Comparison of ENCODE assay signal across 24 cellular contexts in genomic region chr15:70502576-70502975, GRCh38.
DNase-seq lines count a peak whose midpoint lies in the region; ATAC-seq and TF ChIP-seq lines count a peak whose summit lies in the region.
"Had no signal": no experiment of that assay in that cellular context is flagged by ENCODE, and none has a peak within 500 bp of the region (broad histone marks: within the 10 kb centered on the region; RNA-seq: fewer than 3 reads in every experiment).

No MANE protein-coding gene starts in this region.

- peak overlapping the region; percentile 59 to 77 for H3K4me3 Mint-ChIP-seq in activated T-cell treated with anti-CD3 and anti-CD28 coated beads, Interleukin-2, amount 50 U/mL, for 72 hours
- no peak overlapping the region for H3K4me3 Mint-ChIP-seq in activated T-cell treated with anti-CD3 and anti-CD28 coated beads, Interleukin-2, amount 50 U/mL, for 4 hours
- peak overlapping the region; percentile 12 for H3K4me3 Mint-ChIP-seq in activated T-helper 1 cell treated with anti-CD3 and anti-CD28 coated beads, Interleukin-12 subunit alpha, Interleukin-12 subunit beta, Interleukin-2, Interleukin-4 antibody, amounts not matched to agents 30 ng/mL and 10 ng/mL and 1 ng/mL, durations not matched to agents 14 hours and 24 hours and 36 hours

- POLR2A ChIA-PET in HEK293 (lab: Yijun Ruan, JAX) = no interaction called here

- H3K9me3 Mint-ChIP-seq in activated T-cell treated with anti-CD3 and anti-CD28 coated beads, Interleukin-2, amount 50 U/mL, for 72 hours = no peaks in the 10 kb centered on the region
- peaks cover 4% of the 10 kb centered on the region for H3K9me3 Mint-ChIP-seq in activated T-cell treated with anti-CD3 and anti-CD28 coated beads, Interleukin-2, amount 50 U/mL, for 4 hours
- H3K9me3 Mint-ChIP-seq in activated T-helper 1 cell treated with anti-CD3 and anti-CD28 coated beads, Interleukin-12 subunit alpha, Interleukin-12 subunit beta, Interleukin-2, Interleukin-4 antibody, amounts not matched to agents 30 ng/mL and 10 ng/mL and 1 ng/mL, durations not matched to agents 14 hours and 24 hours and 36 hours = no peaks in the 10 kb centered on the region

- intact Hi-C loops in activated T-helper 1 cell treated with anti-CD3 and anti-CD28 coated beads, Interleukin-12 subunit alpha, Interleukin-12 subunit beta, Interleukin-2, Interleukin-4 antibody, amounts not matched to agents 30 ng/mL and 10 ng/mL and 1 ng/mL, durations not matched to agents 14 hours and 24 hours and 36 hours (cut with micrococcal nuclease) = no loop called here
- intact Hi-C loops in posterior vena cava (cut with DNase I) = no loop called here

- CTCF ChIA-PET in HEK293 (lab: Yijun Ruan, JAX) = interaction anchor here (0.6 to 18.0 kb wide), 5 partner anchors 8 to 82 kb away, joined by 3 to 181 read pairs (median 5); no protein-coding TSS in a partner anchor

- H3K27me3 Mint-ChIP-seq in activated T-cell treated with anti-CD3 and anti-CD28 coated beads, Interleukin-2, amount 50 U/mL, for 72 hours (ENCODE audit: low read depth) = peaks cover 5% of the 10 kb centered on the region
- H3K27me3 Mint-ChIP-seq in activated T-cell treated with anti-CD3 and anti-CD28 coated beads, Interleukin-2, amount 50 U/mL, for 4 hours (ENCODE audit: low read depth) = no peaks in the 10 kb centered on the region
- H3K27me3 Mint-ChIP-seq in activated T-helper 1 cell treated with anti-CD3 and anti-CD28 coated beads, Interleukin-12 subunit alpha, Interleukin-12 subunit beta, Interleukin-2, Interleukin-4 antibody, amounts not matched to agents 30 ng/mL and 10 ng/mL and 1 ng/mL, durations not matched to agents 14 hours and 24 hours and 36 hours (ENCODE audit: insufficient read depth) = peaks cover 15% of the 10 kb centered on the region

- no peak for DNase-seq in activated T-cell treated with anti-CD3 and anti-CD28 coated beads, Interleukin-2, amount 50 U/mL, for 72 hours
- no peak for DNase-seq in activated T-cell treated with anti-CD3 and anti-CD28 coated beads, Interleukin-2, amount 50 U/mL, for 4 hours
- DNase-seq in activated T-helper 1 cell treated with anti-CD3 and anti-CD28 coated beads, Interleukin-12 subunit alpha, Interleukin-12 subunit beta, Interleukin-2, Interleukin-4 antibody, amounts not matched to agents 30 ng/mL and 10 ng/mL and 1 ng/mL, durations not matched to agents 14 hours and 24 hours and 36 hours (ENCODE audit: low spot score) = no peak
- DNase-seq in posterior vena cava (ENCODE audit: low spot score) (peak; percentile 59), NCI-H2227 treated with DMSO at 0.1 percent for 48 hours (lab: John Stamatoyannopoulos, UW) (no peak), GF-D8 (lab: John Stamatoyannopoulos, UW) (no peak)
- DNase-seq: ACHN; activated CD4-positive, CD25-positive, alpha-beta regulatory T cell treated with anti-CD3 and anti-CD28 coated beads, Interleukin-2, amount 50 U/mL, for 72 hours; amygdala; effector memory CD4-positive, alpha-beta T cell; erythroblast; GM23248; heart right ventricle; IMR-90; NCI-H2081 treated with DMSO at 0.1 percent for 48 hours; NCI-H446; retina; SHP77 treated with DMSO at 0.1 percent for 48 hours; SW 1271 had no signal

- peak overlapping the region; percentile 1 for H3K27ac Mint-ChIP-seq in activated T-cell treated with anti-CD3 and anti-CD28 coated beads, Interleukin-2, amount 50 U/mL, for 72 hours
- H3K27ac Mint-ChIP-seq in activated T-helper 1 cell treated with anti-CD3 and anti-CD28 coated beads, Interleukin-12 subunit alpha, Interleukin-12 subunit beta, Interleukin-2, Interleukin-4 antibody, amounts not matched to agents 30 ng/mL and 10 ng/mL and 1 ng/mL, durations not matched to agents 14 hours and 24 hours and 36 hours = no peak overlapping the region
- H3K27ac Mint-ChIP-seq: activated T-helper 2 cell treated with anti-CD3 and anti-CD28 coated beads, Interferon-gamma antibody, Interleukin-2, Interleukin-4, amounts not matched to agents 10 μg/mL and 5 μg/mL and 100 μg/mL, durations not matched to agents 14 hours and 24 hours and 36 hours had no signal

- H3K4me3 ChIP-seq in HEK293 (ENCODE audit: low read depth, low read length) = no peak overlapping the region
- H3K4me3 ChIP-seq: GM23248, heart right ventricle, smooth muscle cell had no signal

- no peak overlapping the region for H3K27ac ChIP-seq in HEK293 (ENCODE audit: extremely low read depth, low read depth, low read length)
- H3K27ac ChIP-seq: C4-2B, GM23248 had no signal

- peaks cover 2 to 3% of the 10 kb centered on the region in 2 donors for H3K36me3 Mint-ChIP-seq in activated T-cell treated with anti-CD3 and anti-CD28 coated beads, Interleukin-2, amount 50 U/mL, for 72 hours (ENCODE audit: insufficient read depth in 2 of 2)
- H3K36me3 Mint-ChIP-seq in activated T-cell treated with anti-CD3 and anti-CD28 coated beads, Interleukin-2, amount 50 U/mL, for 4 hours (ENCODE audit: insufficient read depth) = no peaks in the 10 kb centered on the region
- H3K36me3 Mint-ChIP-seq in activated T-helper 1 cell treated with anti-CD3 and anti-CD28 coated beads, Interleukin-12 subunit alpha, Interleukin-12 subunit beta, Interleukin-2, Interleukin-4 antibody, amounts not matched to agents 30 ng/mL and 10 ng/mL and 1 ng/mL, durations not matched to agents 14 hours and 24 hours and 36 hours (ENCODE audit: low read depth) = no peaks in the 10 kb centered on the region

- no peaks in the 10 kb centered on the region for H3K9me3 ChIP-seq in HEK293 (ENCODE audit: control insufficient read depth, insufficient read depth, low read depth, low read length)

- H3K4me1 Mint-ChIP-seq in activated T-cell treated with anti-CD3 and anti-CD28 coated beads, Interleukin-2, amount 50 U/mL, for 72 hours (ENCODE audit: low read depth) = peaks cover 63% of the 10 kb centered on the region
- H3K4me1 Mint-ChIP-seq in activated T-cell treated with anti-CD3 and anti-CD28 coated beads, Interleukin-2, amount 50 U/mL, for 4 hours (ENCODE audit: low read depth) = peaks cover 47% of the 10 kb centered on the region
- H3K4me1 Mint-ChIP-seq in activated T-helper 1 cell treated with anti-CD3 and anti-CD28 coated beads, Interleukin-12 subunit alpha, Interleukin-12 subunit beta, Interleukin-2, Interleukin-4 antibody, amounts not matched to agents 30 ng/mL and 10 ng/mL and 1 ng/mL, durations not matched to agents 14 hours and 24 hours and 36 hours (ENCODE audit: low read depth) = peaks cover 65% of the 10 kb centered on the region

- no peak for ATAC-seq in activated T-cell treated with anti-CD3 and anti-CD28 coated beads, Interleukin-2, amount 50 U/mL, for 72 hours (replicated peaks in 1 of 2)
- ATAC-seq in activated T-cell treated with anti-CD3 and anti-CD28 coated beads, Interleukin-2, amount 50 U/mL, for 4 hours = no peak
- no peak for ATAC-seq in GM18517 (IDR thresholded peaks at IDR 0.05; ENCODE audit: unreplicated experiment)
- ATAC-seq: heart right ventricle had no signal

- H3K36me3 ChIP-seq in HEK293 (ENCODE audit: control insufficient read depth in 2 of 2, insufficient read depth in 1 of 2, low read length in 2 of 2) = no peaks in the 10 kb centered on the region
- H3K36me3 ChIP-seq: heart right ventricle had no signal

- no peak for TF ChIP-seq CTCF in HEK293 (tag by site-specific recombination; IDR thresholded peaks at IDR 0.05)

- peaks cover 45% of the 10 kb centered on the region for H3K4me1 ChIP-seq in HEK293 (ENCODE audit: control insufficient read depth, insufficient read depth, low read length)

TF ChIP-seq in HEK293, 187 proteins besides CTCF, POLR2A, EP300 and RAD21:
- TF ChIP-seq ZNF623 (tag by site-specific recombination; IDR thresholded peaks at IDR 0.05) = no peak
- TF ChIP-seq KLF7 (tag by site-specific recombination; IDR thresholded peaks at IDR 0.05; ENCODE audit: borderline replicate concordance) = no peak
- peak; percentile 29; the same call in 1 of the 2 replicates for TF ChIP-seq GLIS1 (tag by site-specific recombination; IDR thresholded peaks at IDR 0.05)
- TF ChIP-seq ZNF2 (tag by site-specific recombination; IDR thresholded peaks at IDR 0.05) = no peak
- TF ChIP-seq GLIS2 (tag by site-specific recombination; IDR thresholded peaks at IDR 0.05) = peak; percentile 32; the same call in 1 of the 2 replicates
- no peak for TF ChIP-seq ZNF600 (tag by site-specific recombination; IDR thresholded peaks at IDR 0.05)
- peak; percentile 87 for TF ChIP-seq ZIC2 (tag by site-specific recombination; IDR thresholded peaks at IDR 0.05)
- TF ChIP-seq ZNF148 (tag by site-specific recombination; IDR thresholded peaks at IDR 0.05; ENCODE audit: borderline replicate concordance) = no peak
- TF ChIP-seq ZNF335 (tag by site-specific recombination; conservative IDR thresholded peaks at IDR 0.05) = no peak
- no peak for TF ChIP-seq ZNF843 (tag by site-specific recombination; IDR thresholded peaks at IDR 0.05)
- TF ChIP-seq ZNF350 (tag by site-specific recombination; IDR thresholded peaks at IDR 0.05) = no peak
